In genomic region chr6:150211700-150212615, GRCh38 we compare ENCODE assay signal across 1 cellular context.
TF ChIP-seq lines count a peak whose summit lies in the region.

No MANE protein-coding gene starts in this region.

TF ChIP-seq in K562, 482 proteins besides CTCF, POLR2A, EP300 and RAD21 (continued from another document):
- TF ChIP-seq MBD1 (CRISPR knock-in tag; IDR thresholded peaks at IDR 0.05) (no peak), ZEB2 (IDR thresholded peaks at IDR 0.05) (no peak), JUND (IDR thresholded peaks at IDR 0.05; ENCODE audit: borderline replicate concordance, low read depth, low read length) (peak; percentile 73), JUND (tag; IDR thresholded peaks at IDR 0.05; ENCODE audit: borderline replicate concordance, low read depth, low read length) (no peak; the same call in 2 of the 3 replicates), CEBPB (tag; IDR thresholded peaks at IDR 0.05) (no peak), KLF16 (IDR thresholded peaks at IDR 0.05) (no peak), ATF7 (IDR thresholded peaks at IDR 0.05) (0 out of 2 replicates have a peak, but pooled peaks have one; percentile 16), MAFG (tag; conservative IDR thresholded peaks at IDR 0.05) (no peak), ZNF644 (tag; IDR thresholded peaks at IDR 0.05; ENCODE audit: low read depth) (no peak), CHD4 (IDR thresholded peaks at IDR 0.05; ENCODE audit: insufficient read depth, insufficient replicate concordance, low read depth, low read length, poor library complexity, severe bottlenecking) (no peak), SNAPC5 (CRISPR knock-in tag; IDR thresholded peaks at IDR 0.05) (no peak), ZNF512 (tag; IDR thresholded peaks at IDR 0.05) (no peak), RBBP5 (IDR thresholded peaks at IDR 0.05; ENCODE audit: borderline replicate concordance, insufficient read depth, low read length, poor library complexity, severe bottlenecking) (no peak), HBP1 (CRISPR knock-in tag; IDR thresholded peaks at IDR 0.05) (no peak), TCF7L2 (IDR thresholded peaks at IDR 0.05; ENCODE audit: low read depth, low read length) (no peak), ETV1 (tag; conservative IDR thresholded peaks at IDR 0.05; ENCODE audit: low read depth) (no peak), KAT8 (IDR thresholded peaks at IDR 0.05; ENCODE audit: low read depth) (no peak), BRD4 (IDR thresholded peaks at IDR 0.05) (no peak), MBD2 (IDR thresholded peaks at IDR 0.05; ENCODE audit: borderline replicate concordance, low read depth) (no peak), TCF3 (CRISPR knock-in tag; IDR thresholded peaks at IDR 0.05) (peak; percentile 28; the same call in 1 of the 2 replicates), PHTF2 (CRISPR knock-in tag; IDR thresholded peaks at IDR 0.05) (no peak), SMARCC2 (IDR thresholded peaks at IDR 0.05; ENCODE audit: low read depth) (no peak), CBFA2T2 (conservative IDR thresholded peaks at IDR 0.05) (no peak), TAF9B (IDR thresholded peaks at IDR 0.05; ENCODE audit: partially characterized antibody) (no peak), LEF1 (IDR thresholded peaks at IDR 0.05) (no peak), ZNF12 (CRISPR knock-in tag; IDR thresholded peaks at IDR 0.05) (no peak), HNRNPL (IDR thresholded peaks at IDR 0.05; ENCODE audit: low read depth, low read length) (no peak), ZNF41 (CRISPR knock-in tag; conservative IDR thresholded peaks at IDR 0.05) (no peak), PYGO2 (tag; IDR thresholded peaks at IDR 0.05) (no peak), HES1 (IDR thresholded peaks at IDR 0.05; ENCODE audit: low read depth) (no peak), SOX6 (IDR thresholded peaks at IDR 0.05) (0 out of 2 replicates have a peak, but pooled peaks have one; percentile 22), HDAC8 (tag; IDR thresholded peaks at IDR 0.05) (no peak), NR2F6 (CRISPR knock-in tag; IDR thresholded peaks at IDR 0.05) (no peak), TRIM28 (IDR thresholded peaks at IDR 0.05) (no peak), CTCFL (IDR thresholded peaks at IDR 0.05; ENCODE audit: borderline replicate concordance, insufficient read depth, low read depth, low read length, poor library complexity, severe bottlenecking) (no peak), NFIX (CRISPR knock-in tag; IDR thresholded peaks at IDR 0.05; ENCODE audit: low read depth) (no peak), CXXC5 (CRISPR knock-in tag; IDR thresholded peaks at IDR 0.05) (no peak), ZNF592 (IDR thresholded peaks at IDR 0.05) (no peak), ETS1 (conservative IDR thresholded peaks at IDR 0.05; ENCODE audit: control insufficient read depth, low read depth, low read length) (no peak), SREBF1 (IDR thresholded peaks at IDR 0.05; ENCODE audit: borderline replicate concordance, low read depth, low read length) (no peak), FOXK2 (conservative IDR thresholded peaks at IDR 0.05 in 1 of 2, IDR thresholded peaks at IDR 0.05 in 1 of 2; ENCODE audit: low read depth in 2 of 2) (no peak), PPARD (CRISPR knock-in tag; IDR thresholded peaks at IDR 0.05) (no peak), GABPA (tag; conservative IDR thresholded peaks at IDR 0.05; ENCODE audit: low read depth) (0 out of 2 replicates have a peak, but pooled peaks have one; percentile 4), SMARCA4 (IDR thresholded peaks at IDR 0.05) (peak; percentile 18; the same call in 1 of the 2 replicates), ESRRA (IDR thresholded peaks at IDR 0.05; ENCODE audit: borderline replicate concordance, low read depth) (peak; percentile 78), MCM2 (IDR thresholded peaks at IDR 0.05; ENCODE audit: low read depth) (no peak), U2AF2 (optimal IDR thresholded peaks at IDR 0.05; ENCODE audit: low read depth, low read length) (no peak)
